8 cellular contexts compared by ENCODE assay signal in the genomic region with DNA sequence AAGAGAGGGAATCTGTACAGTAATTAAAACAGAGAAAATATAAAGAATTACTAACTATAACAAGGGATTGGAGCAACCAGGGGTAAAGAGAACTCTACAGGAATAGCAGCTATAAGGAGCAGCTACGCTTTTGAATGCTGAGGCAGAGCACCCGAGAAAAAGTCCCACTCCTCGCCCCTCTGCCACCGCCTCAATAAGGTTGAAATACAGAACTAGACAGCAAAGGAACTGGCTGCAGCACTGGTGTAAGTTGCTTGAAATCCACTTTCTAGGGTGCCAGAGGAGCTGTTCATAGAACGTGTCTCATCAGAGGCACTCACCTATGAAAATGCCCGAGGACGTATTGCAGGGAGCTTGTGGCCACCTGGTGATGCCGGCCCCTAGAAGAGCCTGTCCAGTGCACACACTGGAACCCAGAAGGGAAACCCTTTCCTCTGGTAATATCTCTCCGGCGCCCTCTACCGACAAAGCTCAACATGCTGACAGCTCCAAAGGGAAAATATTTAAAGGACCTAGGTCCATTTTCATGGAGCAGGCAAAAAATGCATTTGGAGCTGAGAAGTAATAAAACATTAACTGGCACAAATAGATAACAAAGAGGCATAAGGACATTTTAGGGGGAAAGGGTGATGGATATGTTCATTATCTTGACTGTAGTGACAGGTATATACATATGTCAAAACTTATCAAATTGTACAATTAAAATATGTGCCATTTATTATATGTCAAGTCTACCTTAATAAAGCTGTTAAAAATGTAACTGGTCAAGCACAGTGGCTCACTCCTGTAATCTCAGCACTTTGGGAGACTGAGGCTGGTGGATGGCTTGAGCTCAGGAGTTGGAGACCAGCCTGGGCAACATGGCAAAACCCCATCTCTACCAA.
DNase-seq lines count a peak whose midpoint lies in the region; ATAC-seq and TF ChIP-seq lines count a peak whose summit lies in the region.

No MANE protein-coding gene starts in this region.

- TF ChIP-seq POLR2A in lower leg skin (IDR thresholded peaks at IDR 0.05): no peak
- no peak for TF ChIP-seq POLR2A in testis (IDR thresholded peaks at IDR 0.05)

- no peaks in the 10 kb centered on the region for H3K9me3 ChIP-seq in testis
- no peaks in the 10 kb centered on the region for H3K9me3 ChIP-seq in CD4-positive, alpha-beta memory T cell (ENCODE audit: control insufficient read depth in 1 of 2, low read length in 2 of 2)

- WGBS in lower leg skin, 2 donors: 42 to 50% methylated on average over 11 of the region's 11 CpGs
- 31 to 41% methylated on average over 11 of the region's 11 CpGs for WGBS in testis, 2 donors

- H3K9me3 Mint-ChIP-seq in CD4-positive, alpha-beta memory T cell: no peaks in the 10 kb centered on the region

- H3K4me3 Mint-ChIP-seq in CD4-positive, alpha-beta memory T cell: no peak overlapping the region

- peak; percentile 68 for DNase-seq in Daoy (ENCODE audit: low read depth)
- peak; percentile 76 for DNase-seq in LHCN-M2 (ENCODE audit: low read depth)
- peak; percentile 79 for DNase-seq in choroid plexus epithelial cell (ENCODE audit: low read depth)
- DNase-seq in lower leg skin (ENCODE audit: low spot score in 2 of 2): peak; percentile 30 to 85
- peak; percentile 89 for DNase-seq in testis
- no peak for DNase-seq in CD4-positive, alpha-beta memory T cell

- H3K4me1 ChIP-seq in testis: no peaks in the 10 kb centered on the region
- no peaks in the 10 kb centered on the region for H3K4me1 ChIP-seq in CD4-positive, alpha-beta memory T cell (ENCODE audit: insufficient read depth, low read length)

- H3K27me3 Mint-ChIP-seq in CD4-positive, alpha-beta memory T cell: peaks cover 6 to 12% of the 10 kb centered on the region in 2 donors

- H3K36me3 ChIP-seq in testis (ENCODE audit: low read depth, missing control alignments): no peaks in the 10 kb centered on the region
- no peaks in the 10 kb centered on the region for H3K36me3 ChIP-seq in CD4-positive, alpha-beta memory T cell (ENCODE audit: insufficient read depth, low read length)

- POLR2A ChIA-PET in CD4-positive, alpha-beta memory T cell (lab: Charles Lee; ENCODE audit: partially characterized antibody): interaction anchor here (1.6 kb wide), 1 partner anchor 113 kb away, joined by 8 read pairs; no protein-coding TSS in a partner anchor

- H3K4me3 ChIP-seq in choroid plexus epithelial cell (ENCODE audit: low read depth, low read length): no peak overlapping the region
- no peak overlapping the region for H3K4me3 ChIP-seq in lower leg skin (ENCODE audit: low read depth, poor library complexity, severe bottlenecking)
- no peak overlapping the region for H3K4me3 ChIP-seq in testis
- H3K4me3 ChIP-seq in CD4-positive, alpha-beta memory T cell (ENCODE audit: low read length in 2 of 2): no peak overlapping the region

- no peak overlapping the region for H3K27ac ChIP-seq in testis
- H3K27ac ChIP-seq in CD4-positive, alpha-beta memory T cell (ENCODE audit: low read depth, low read length): no peak overlapping the region

- intact Hi-C loops in lower leg skin (cut with DNase I; ENCODE audit: low total_unique reads) (no loop called here), testis (cut with DNase I; ENCODE audit: low total_unique reads) (no loop called here)
- intact Hi-C loops in CD4-positive, alpha-beta memory T cell (cut with micrococcal nuclease): no loop called here

- CTCF ChIA-PET in CD4-positive, alpha-beta memory T cell (lab: Charles Lee; ENCODE audit: partially characterized antibody): interaction anchor here (1.1 to 5.2 kb wide), 4 partner anchors 9 to 196 kb away, joined by 4 to 43 read pairs (median 5); no protein-coding TSS in a partner anchor

- H3K4me1 Mint-ChIP-seq in CD4-positive, alpha-beta memory T cell: peaks cover 0 to 1% (median 0%) of the 10 kb centered on the region in 4 donors

- no peak overlapping the region for H3K27ac Mint-ChIP-seq in CD4-positive, alpha-beta memory T cell

- peak; percentile 53 for ATAC-seq in GM19463 (IDR thresholded peaks at IDR 0.05; ENCODE audit: unreplicated experiment)
- ATAC-seq in SK-N-SH treated with all-trans-retinoic acid at 6 μM for 48 hours: peak; percentile 97

- no peaks in the 10 kb centered on the region for H3K27me3 ChIP-seq in testis
- no peaks in the 10 kb centered on the region for H3K27me3 ChIP-seq in CD4-positive, alpha-beta memory T cell (ENCODE audit: insufficient read depth, low read length)

- H3K36me3 Mint-ChIP-seq in CD4-positive, alpha-beta memory T cell: no peaks in the 10 kb centered on the region

- TF ChIP-seq CTCF in choroid plexus epithelial cell (conservative IDR thresholded peaks at IDR 0.05; ENCODE audit: low read depth, low read length) (peak; percentile 89), lower leg skin (IDR thresholded peaks at IDR 0.05) (no peak), testis (IDR thresholded peaks at IDR 0.05) (peak in 2 of 3 experiments; percentile 20 to 49)

TF ChIP-seq in SK-N-SH treated with all-trans-retinoic acid at 6 μM for 48 hours, 23 proteins besides CTCF, POLR2A, EP300 and RAD21:
- TF ChIP-seq SNAI2 (CRISPR knock-in tag; IDR thresholded peaks at IDR 0.05) (no peak), ZNF565 (CRISPR knock-in tag; conservative IDR thresholded peaks at IDR 0.05; ENCODE audit: low read depth) (no peak), CSDC2 (CRISPR knock-in tag; IDR thresholded peaks at IDR 0.05) (no peak), ZFP30 (CRISPR knock-in tag; IDR thresholded peaks at IDR 0.05) (no peak), ARNTL (CRISPR knock-in tag; IDR thresholded peaks at IDR 0.05; ENCODE audit: borderline replicate concordance, low read depth) (no peak), ESRRG (CRISPR knock-in tag; IDR thresholded peaks at IDR 0.05) (no peak), GLIS3 (CRISPR knock-in tag; IDR thresholded peaks at IDR 0.05) (no peak), RARB (CRISPR knock-in tag; IDR thresholded peaks at IDR 0.05) (no peak), PPARA (CRISPR knock-in tag; IDR thresholded peaks at IDR 0.05; ENCODE audit: borderline replicate concordance) (no peak), BACH2 (CRISPR knock-in tag; IDR thresholded peaks at IDR 0.05; ENCODE audit: borderline replicate concordance) (no peak), ZNF8 (CRISPR knock-in tag; IDR thresholded peaks at IDR 0.05) (no peak)
- TF ChIP-seq, protein P1, sequence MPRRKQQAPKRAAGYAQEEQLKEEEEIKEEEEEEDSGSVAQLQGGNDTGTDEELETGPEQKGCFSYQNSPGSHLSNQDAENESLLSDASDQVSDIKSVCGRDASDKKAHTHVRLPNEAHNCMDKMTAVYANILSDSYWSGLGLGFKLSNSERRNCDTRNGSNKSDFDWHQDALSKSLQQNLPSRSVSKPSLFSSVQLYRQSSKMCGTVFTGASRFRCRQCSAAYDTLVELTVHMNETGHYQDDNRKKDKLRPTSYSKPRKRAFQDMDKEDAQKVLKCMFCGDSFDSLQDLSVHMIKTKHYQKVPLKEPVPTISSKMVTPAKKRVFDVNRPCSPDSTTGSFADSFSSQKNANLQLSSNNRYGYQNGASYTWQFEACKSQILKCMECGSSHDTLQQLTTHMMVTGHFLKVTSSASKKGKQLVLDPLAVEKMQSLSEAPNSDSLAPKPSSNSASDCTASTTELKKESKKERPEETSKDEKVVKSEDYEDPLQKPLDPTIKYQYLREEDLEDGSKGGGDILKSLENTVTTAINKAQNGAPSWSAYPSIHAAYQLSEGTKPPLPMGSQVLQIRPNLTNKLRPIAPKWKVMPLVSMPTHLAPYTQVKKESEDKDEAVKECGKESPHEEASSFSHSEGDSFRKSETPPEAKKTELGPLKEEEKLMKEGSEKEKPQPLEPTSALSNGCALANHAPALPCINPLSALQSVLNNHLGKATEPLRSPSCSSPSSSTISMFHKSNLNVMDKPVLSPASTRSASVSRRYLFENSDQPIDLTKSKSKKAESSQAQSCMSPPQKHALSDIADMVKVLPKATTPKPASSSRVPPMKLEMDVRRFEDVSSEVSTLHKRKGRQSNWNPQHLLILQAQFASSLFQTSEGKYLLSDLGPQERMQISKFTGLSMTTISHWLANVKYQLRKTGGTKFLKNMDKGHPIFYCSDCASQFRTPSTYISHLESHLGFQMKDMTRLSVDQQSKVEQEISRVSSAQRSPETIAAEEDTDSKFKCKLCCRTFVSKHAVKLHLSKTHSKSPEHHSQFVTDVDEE (CRISPR knock-in tag; IDR thresholded peaks at IDR 0.05): no peak
- TF ChIP-seq, protein P2, sequence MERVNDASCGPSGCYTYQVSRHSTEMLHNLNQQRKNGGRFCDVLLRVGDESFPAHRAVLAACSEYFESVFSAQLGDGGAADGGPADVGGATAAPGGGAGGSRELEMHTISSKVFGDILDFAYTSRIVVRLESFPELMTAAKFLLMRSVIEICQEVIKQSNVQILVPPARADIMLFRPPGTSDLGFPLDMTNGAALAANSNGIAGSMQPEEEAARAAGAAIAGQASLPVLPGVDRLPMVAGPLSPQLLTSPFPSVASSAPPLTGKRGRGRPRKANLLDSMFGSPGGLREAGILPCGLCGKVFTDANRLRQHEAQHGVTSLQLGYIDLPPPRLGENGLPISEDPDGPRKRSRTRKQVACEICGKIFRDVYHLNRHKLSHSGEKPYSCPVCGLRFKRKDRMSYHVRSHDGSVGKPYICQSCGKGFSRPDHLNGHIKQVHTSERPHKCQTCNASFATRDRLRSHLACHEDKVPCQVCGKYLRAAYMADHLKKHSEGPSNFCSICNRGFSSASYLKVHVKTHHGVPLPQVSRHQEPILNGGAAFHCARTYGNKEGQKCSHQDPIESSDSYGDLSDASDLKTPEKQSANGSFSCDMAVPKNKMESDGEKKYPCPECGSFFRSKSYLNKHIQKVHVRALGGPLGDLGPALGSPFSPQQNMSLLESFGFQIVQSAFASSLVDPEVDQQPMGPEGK (CRISPR knock-in tag; IDR thresholded peaks at IDR 0.05; ENCODE audit: borderline replicate concordance): no peak

Comparison
In these comparisons a context has a peak if more than half of its experiments do, and no peak if none do; other contexts are left out.
1. DNase-seq: peak in Daoy (single experiment), LHCN-M2 (single experiment), choroid plexus epithelial cell (single experiment), lower leg skin (2 of 2) and testis (single experiment); none in CD4-positive, alpha-beta memory T cell (0 of 5).
2. CTCF ChIP-seq: peak in choroid plexus epithelial cell (single experiment) and testis (2 of 3); none in lower leg skin (0 of 3).